ENCODE assay signal across 1 cellular context in the genomic region with DNA sequence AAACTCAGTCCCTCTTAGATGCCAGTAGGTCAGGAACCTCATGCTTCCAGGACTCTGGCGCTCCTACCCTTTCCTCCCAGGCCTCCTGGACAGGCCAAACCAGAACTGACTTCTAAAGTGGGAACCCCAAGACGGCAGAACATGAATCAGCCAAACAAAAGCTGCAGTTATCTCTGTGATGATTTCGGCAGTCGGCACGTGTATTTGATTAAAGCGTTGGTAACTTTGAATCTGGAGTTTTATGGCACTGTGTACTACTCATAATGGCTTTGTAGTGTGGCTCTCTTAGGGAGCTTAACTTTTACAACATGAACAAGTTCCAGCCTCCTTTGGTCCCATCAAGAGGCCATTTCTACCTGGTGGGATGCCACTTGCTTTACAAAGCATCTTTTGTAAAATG.
TF ChIP-seq lines count a peak whose summit lies in the region.

No MANE protein-coding gene starts in this region.

TF ChIP-seq in A549, 52 proteins besides CTCF, POLR2A, EP300 and RAD21 (continued from another document):
- TF ChIP-seq, protein P1, sequence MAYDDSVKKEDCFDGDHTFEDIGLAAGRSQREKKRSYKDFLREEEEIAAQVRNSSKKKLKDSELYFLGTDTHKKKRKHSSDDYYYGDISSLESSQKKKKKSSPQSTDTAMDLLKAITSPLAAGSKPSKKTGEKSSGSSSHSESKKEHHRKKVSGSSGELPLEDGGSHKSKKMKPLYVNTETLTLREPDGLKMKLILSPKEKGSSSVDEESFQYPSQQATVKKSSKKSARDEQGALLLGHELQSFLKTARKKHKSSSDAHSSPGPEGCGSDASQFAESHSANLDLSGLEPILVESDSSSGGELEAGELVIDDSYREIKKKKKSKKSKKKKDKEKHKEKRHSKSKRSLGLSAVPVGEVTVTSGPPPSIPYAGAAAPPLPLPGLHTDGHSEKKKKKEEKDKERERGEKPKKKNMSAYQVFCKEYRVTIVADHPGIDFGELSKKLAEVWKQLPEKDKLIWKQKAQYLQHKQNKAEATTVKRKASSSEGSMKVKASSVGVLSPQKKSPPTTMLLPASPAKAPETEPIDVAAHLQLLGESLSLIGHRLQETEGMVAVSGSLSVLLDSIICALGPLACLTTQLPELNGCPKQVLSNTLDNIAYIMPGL (CRISPR knock-in tag; IDR thresholded peaks at IDR 0.05; ENCODE audit: borderline replicate concordance): no peak
